ENCODE assay signal across 18 cellular contexts in genomic region chr13:97205465-97205864, GRCh38. TPM values are rescaled to one million over a fixed set of nuclear protein-coding genes. Genes with fewer than 3 reads are reported as not detected.
A peak's percentile ranks its signal among the peaks of the same experiment; 100 is the strongest.
DNase-seq lines count a peak whose midpoint lies in the region; ATAC-seq, FAIRE-seq and TF ChIP-seq lines count a peak whose summit lies in the region.
"Had no signal": no experiment of that assay in that cellular context is flagged by ENCODE, and none has a peak within 500 bp of the region (broad histone marks: within the 10 kb centered on the region; RNA-seq: fewer than 3 reads in every experiment).

No MANE protein-coding gene starts in this region.

- ATAC-seq in HG03159 (IDR thresholded peaks at IDR 0.05; ENCODE audit: unreplicated experiment) (no peak), GM18858 (IDR thresholded peaks at IDR 0.05; ENCODE audit: unreplicated experiment) (no peak), GM19023 (IDR thresholded peaks at IDR 0.05; ENCODE audit: unreplicated experiment) (no peak)

- no peak overlapping the region for H3K4me3 ChIP-seq in keratinocyte (ENCODE audit: control insufficient read depth in 2 of 3, extremely low read depth in 1 of 3, insufficient read depth in 2 of 3, low read depth in 1 of 3, low read length in 3 of 3)
- H3K4me3 ChIP-seq: GM23248 had no signal

- no peaks in the 10 kb centered on the region for H3K79me2 ChIP-seq in keratinocyte (ENCODE audit: control insufficient read depth, insufficient read depth, low read length)

- no peak overlapping the region for H3K27ac ChIP-seq in keratinocyte (ENCODE audit: control insufficient read depth, insufficient read depth, low read length)
- H3K27ac ChIP-seq: 22Rv1, GM23248 had no signal

- H3K9me3 ChIP-seq in keratinocyte (ENCODE audit: control insufficient read depth, low read depth, low read length), result no peaks in the 10 kb centered on the region
- H3K9me3 ChIP-seq: BE2C had no signal

- peak; percentile 28 for DNase-seq in NCI-H2171 treated with DMSO at 0.1 percent for 48 hours (lab: John Stamatoyannopoulos, UW)
- DNase-seq in NCI-H2171 (lab: John Stamatoyannopoulos, UW), result no peak
- peak; percentile 62 for DNase-seq in SK-N-DZ (ENCODE audit: low spot score)
- DNase-seq in keratinocyte (ENCODE audit: low read depth, low spot score), result no peak
- DNase-seq in NCI-H2029 (lab: John Stamatoyannopoulos, UW), result no peak
- DNase-seq: BE2C; GF-D8; H9; KG1; NCI-H1105; NCI-H2081 treated with DMSO at 0.1 percent for 48 hours; NK-92 treated with Interleukin-12 subunit alpha and Interleukin-12 subunit beta, amount 100 ng/mL, for 24 hours; Right ventricle myocardium superior had no signal

- no peaks in the 10 kb centered on the region for H3K4me1 ChIP-seq in keratinocyte (ENCODE audit: control insufficient read depth, extremely low read depth, insufficient read depth, low read length)

- H3K36me3 ChIP-seq in keratinocyte (ENCODE audit: control insufficient read depth in 2 of 2, extremely low read depth in 1 of 2, insufficient read depth in 2 of 2, low read length in 2 of 2), result no peaks in the 10 kb centered on the region
- H3K36me3 ChIP-seq: BE2C had no signal

- TF ChIP-seq CTCF in keratinocyte (optimal IDR thresholded peaks at IDR 0.05 in 1 of 3, IDR thresholded peaks at IDR 0.05 in 1 of 3, conservative IDR thresholded peaks at IDR 0.05 in 1 of 3; ENCODE audit: extremely low read depth in 1 of 3, insufficient read depth in 2 of 3, low read length in 3 of 3), result no peak

- FAIRE-seq in keratinocyte (lab: Jason Lieb, UNC), result peak; percentile 41

- no peaks in the 10 kb centered on the region for H3K27me3 ChIP-seq in keratinocyte (ENCODE audit: control insufficient read depth, extremely low read depth, insufficient read depth, low read length)
- H3K27me3 ChIP-seq: BE2C had no signal

- no peak overlapping the region for H3K9ac ChIP-seq in keratinocyte (ENCODE audit: control insufficient read depth, extremely low read depth, insufficient read depth, low read length)
- H3K9ac ChIP-seq: GM23248 had no signal

- dilution Hi-C loops in keratinocyte (cut with MboI; ENCODE audit: extremely low pct_ligation_motif_present, low sequenced_read_pairs), result no loop called here

- no peaks in the 10 kb centered on the region for H3K9me1 ChIP-seq in keratinocyte (ENCODE audit: control insufficient read depth, extremely low read depth, insufficient read depth, low read length)

- no peak overlapping the region for H2AFZ ChIP-seq in keratinocyte (ENCODE audit: control insufficient read depth, low read length)
- H2AFZ ChIP-seq: GM23248 had no signal

- no peaks in the 10 kb centered on the region for H4K20me1 ChIP-seq in keratinocyte (ENCODE audit: control insufficient read depth, extremely low read depth, insufficient read depth, low read length)

- H3K4me2 ChIP-seq in keratinocyte (ENCODE audit: control insufficient read depth, extremely low read depth, insufficient read depth, low read depth, low read length), result no peak overlapping the region

RNA-seq across cellular contexts. Expression of gene MBNL2, which starts 16.7 kb away (rescaled TPM):
- 18.6 and 21.7 TPM in 2 replicates for polyA plus RNA-seq in SK-N-DZ (2014; cell fraction: cytosol; rRNA removed)
- 28.6 and 35.0 TPM in 2 replicates for polyA plus RNA-seq in SK-N-DZ (2014; cell fraction: nucleus; rRNA removed)
- 19.3 to 28.4 TPM (median 22.2 TPM) in 3 replicates for polyA plus RNA-seq in keratinocyte
- 14.7 TPM for polyA plus RNA-seq in keratinocyte (2011; ENCODE audit: low read depth)
- polyA plus RNA-seq in keratinocyte (2011; cell fraction: cytosol; rRNA removed), result 16.1 and 24.4 TPM in 2 replicates
- 26.1 and 29.2 TPM in 2 replicates for polyA plus RNA-seq in keratinocyte (2011; cell fraction: nucleus; rRNA removed)
- polyA plus RNA-seq in keratinocyte (2012; ENCODE audit: low replicate concordance), result 13.4 and 18.6 TPM in 2 replicates
- polyA minus RNA-seq in keratinocyte, result 20.2 to 86.3 TPM (median 68.7 TPM) in 3 replicates
- polyA minus RNA-seq in keratinocyte (2011; cell fraction: cytosol; rRNA and poly(A)+ RNA removed), result 22.8 TPM
- 28.5 and 52.8 TPM in 2 replicates for polyA minus RNA-seq in keratinocyte (2011; cell fraction: nucleus; rRNA and poly(A)+ RNA removed)

Comparison
In these comparisons a context has a peak if more than half of its experiments do, and no peak if none do; other contexts are left out.
1. DNase-seq: peak in NCI-H2171 treated with DMSO at 0.1 percent for 48 hours (single experiment) and SK-N-DZ (single experiment); none in NCI-H2171 (single experiment), keratinocyte (single experiment) and NCI-H2029 (single experiment).